9 cellular contexts compared by ENCODE assay signal in genomic region chr2:96806468-96807126, GRCh38. TPM values are rescaled to one million over a fixed set of nuclear protein-coding genes. Genes with fewer than 3 reads are reported as not detected.
DNase-seq lines count a peak whose midpoint lies in the region; TF ChIP-seq lines count a peak whose summit lies in the region.
"Had no signal": no experiment of that assay in that cellular context is flagged by ENCODE, and none has a peak within 500 bp of the region (broad histone marks: within the 10 kb centered on the region; RNA-seq: fewer than 3 reads in every experiment).

No MANE protein-coding gene starts in this region.

- 89% methylated on average over 23 of the region's 23 CpGs for WGBS in thymus

- H3K4me3 ChIP-seq in OCI-LY7 (ENCODE audit: low read depth, low read length, poor library complexity, severe bottlenecking) (peak overlapping the region; percentile 1), thymus (ENCODE audit: low read length) (no peak overlapping the region)

- H3K36me3 ChIP-seq in OCI-LY7 (ENCODE audit: insufficient read depth, low read length): peaks cover 5% of the 10 kb centered on the region; the same call in 1 of the 2 replicates
- no peaks in the 10 kb centered on the region for H3K36me3 ChIP-seq in thymus (ENCODE audit: control insufficient read depth, insufficient read depth)

- H3K4me1 ChIP-seq in OCI-LY7 (ENCODE audit: insufficient read depth, low read length, poor library complexity, severe bottlenecking): peaks cover 22% of the 10 kb centered on the region
- H3K4me1 ChIP-seq in thymus (ENCODE audit: control insufficient read depth, insufficient read depth, low read length): peaks cover 32% of the 10 kb centered on the region

- H3K4me1 Mint-ChIP-seq in activated naive CD8-positive, alpha-beta T cell (ENCODE audit: low read depth): peaks cover 10% of the 10 kb centered on the region
- H3K4me1 Mint-ChIP-seq in activated naive CD8-positive, alpha-beta T cell treated with anti-CD3 and anti-CD28 coated beads for 36 hours: peaks cover 6% of the 10 kb centered on the region

- no peaks in the 10 kb centered on the region for H3K9me3 ChIP-seq in OCI-LY7 (ENCODE audit: low read length)
- H3K9me3 ChIP-seq in thymus (ENCODE audit: control insufficient read depth): no peaks in the 10 kb centered on the region

- CTCF ChIA-PET in OCI-LY7 (lab: Charles Lee; ENCODE audit: unreplicated experiment): interaction anchor here (1.1 kb wide), 1 partner anchor 9 kb away, joined by 4 read pairs; the partner anchor contains the start of gene CNNM3

- no peaks in the 10 kb centered on the region for H3K36me3 Mint-ChIP-seq in activated naive CD8-positive, alpha-beta T cell
- peaks cover 1% of the 10 kb centered on the region for H3K36me3 Mint-ChIP-seq in activated naive CD8-positive, alpha-beta T cell treated with anti-CD3 and anti-CD28 coated beads for 36 hours

- peak overlapping the region; percentile 70 for H2AFZ ChIP-seq in OCI-LY7 (ENCODE audit: low read length)

- intact Hi-C loops in OCI-LY7 (cut with micrococcal nuclease; ENCODE audit: unreplicated experiment): no loop called here
- intact Hi-C loops in head of caudate nucleus (cut with DNase I): no loop called here

- no peak for TF ChIP-seq CTCF in OCI-LY7 (conservative IDR thresholded peaks at IDR 0.05; ENCODE audit: low read length)

- no TSS peak for BruUV-seq in OCI-LY7 (replicated peaks; lab: Mats Ljungman, UMichigan)

- peak overlapping the region; percentile 35 for H3K27ac Mint-ChIP-seq in activated naive CD8-positive, alpha-beta T cell
- no peak overlapping the region for H3K27ac Mint-ChIP-seq in activated naive CD8-positive, alpha-beta T cell treated with anti-CD3 and anti-CD28 coated beads for 36 hours

- no peaks in the 10 kb centered on the region for H3K27me3 Mint-ChIP-seq in activated naive CD8-positive, alpha-beta T cell
- H3K27me3 Mint-ChIP-seq in activated naive CD8-positive, alpha-beta T cell treated with anti-CD3 and anti-CD28 coated beads for 36 hours: no peaks in the 10 kb centered on the region

- H4K20me1 ChIP-seq in OCI-LY7 (ENCODE audit: insufficient read depth, low read length): no peaks in the 10 kb centered on the region

- H3K79me2 ChIP-seq in OCI-LY7 (ENCODE audit: insufficient read depth, low read depth, low read length): no peaks in the 10 kb centered on the region

- POLR2A ChIA-PET in OCI-LY7 (lab: Charles Lee): interaction anchor here (0.6 to 0.7 kb wide), 2 partner anchors 174 to 1405 kb away, joined by 3 read pairs; no protein-coding TSS in a partner anchor

- H3K4me3 Mint-ChIP-seq in activated naive CD8-positive, alpha-beta T cell: peak overlapping the region; percentile 35
- no peak overlapping the region for H3K4me3 Mint-ChIP-seq in activated naive CD8-positive, alpha-beta T cell treated with anti-CD3 and anti-CD28 coated beads for 36 hours

- H3K4me2 ChIP-seq in OCI-LY7 (ENCODE audit: low read length): peak overlapping the region; percentile 51

- H3K27me3 ChIP-seq in thymus (ENCODE audit: control insufficient read depth, insufficient read depth): no peaks in the 10 kb centered on the region

- in situ Hi-C loops in G401 (cut with HindIII; ENCODE audit: low sequenced_read_pairs): no loop called here

- DNase-seq in activated naive CD8-positive, alpha-beta T cell treated with anti-CD3 and anti-CD28 coated beads for 36 hours: no peak
- DNase-seq in OCI-LY7 (ENCODE audit: low spot score): peak; percentile 40
- DNase-seq in central memory CD4-positive, alpha-beta T cell: peak; percentile 77
- no peak for DNase-seq in head of caudate nucleus
- no peak for DNase-seq in G401 (ENCODE audit: low spot score)
- DNase-seq in retina: no peak
- DNase-seq: NCI-H1436 treated with DMSO at 0.1 percent for 48 hours had no signal

- no peaks in the 10 kb centered on the region for H3K9me2 ChIP-seq in OCI-LY7 (ENCODE audit: insufficient read depth, low read length)

- no peaks in the 10 kb centered on the region for H3K9me3 Mint-ChIP-seq in activated naive CD8-positive, alpha-beta T cell (ENCODE audit: low read depth)
- no peaks in the 10 kb centered on the region for H3K9me3 Mint-ChIP-seq in activated naive CD8-positive, alpha-beta T cell treated with anti-CD3 and anti-CD28 coated beads for 36 hours

- H3K27ac ChIP-seq in OCI-LY7 (ENCODE audit: low read depth, low read length, poor library complexity, severe bottlenecking) (peak overlapping the region; percentile 40), thymus (ENCODE audit: low read depth) (peak overlapping the region; percentile 66)

RNA-seq across cellular contexts. Expression of gene CNNM3, which starts 9.5 kb away (rescaled TPM):
- 10 to 100 TPM; 15.5 to 17.2 TPM for total RNA-seq in activated naive CD8-positive, alpha-beta T cell treated with anti-CD3 and anti-CD28 coated beads for 36 hours
- 9.1 and 13.5 TPM in 2 replicates for total RNA-seq in OCI-LY7 (2014; rRNA removed; shearing (Covaris generic))
- 18.2 and 18.6 TPM in 2 replicates for total RNA-seq in OCI-LY7 (2022)
- 7.3 TPM for polyA plus RNA-seq in thymus
- total RNA-seq in G401 (2014; rRNA removed; shearing (Covaris generic)): 15.9 and 16.6 TPM in 2 replicates

RNA-seq across cellular contexts. Expression of gene ANKRD23, which starts 37.2 kb away (rescaled TPM):
- total RNA-seq in activated naive CD8-positive, alpha-beta T cell treated with anti-CD3 and anti-CD28 coated beads for 36 hours: 1 to 10 TPM; 2.7 to 3.2 TPM
- total RNA-seq in OCI-LY7 (2014; rRNA removed; shearing (Covaris generic)): 6.4 and 6.5 TPM in 2 replicates
- 6.7 and 6.9 TPM in 2 replicates for total RNA-seq in OCI-LY7 (2022)
- 7.5 TPM for polyA plus RNA-seq in thymus
- 2.2 and 3.5 TPM in 2 replicates for total RNA-seq in G401 (2014; rRNA removed; shearing (Covaris generic))

RNA-seq across cellular contexts. Expression of gene CNNM4, which starts 45.9 kb away (rescaled TPM):
- total RNA-seq in activated naive CD8-positive, alpha-beta T cell treated with anti-CD3 and anti-CD28 coated beads for 36 hours: 1 to 10 TPM; 5.9 to 6.2 TPM
- total RNA-seq in OCI-LY7 (2014; rRNA removed; shearing (Covaris generic)): 5.1 and 5.4 TPM in 2 replicates
- 5.9 and 6.4 TPM in 2 replicates for total RNA-seq in OCI-LY7 (2022)
- polyA plus RNA-seq in thymus: 3.1 TPM
- total RNA-seq in G401 (2014; rRNA removed; shearing (Covaris generic)): 6.2 and 7.6 TPM in 2 replicates

RNA-seq across cellular contexts. Expression of gene ANKRD39, which starts 51.2 kb away (rescaled TPM):
- 10 to 100 TPM; 22.7 to 25.2 TPM for total RNA-seq in activated naive CD8-positive, alpha-beta T cell treated with anti-CD3 and anti-CD28 coated beads for 36 hours
- 16.0 and 24.1 TPM in 2 replicates for total RNA-seq in OCI-LY7 (2014; rRNA removed; shearing (Covaris generic))
- 20.7 and 22.2 TPM in 2 replicates for total RNA-seq in OCI-LY7 (2022)
- 10.0 TPM for polyA plus RNA-seq in thymus
- total RNA-seq in G401 (2014; rRNA removed; shearing (Covaris generic)): 28.4 and 45.2 TPM in 2 replicates

Comparison
In these comparisons a context has a peak if more than half of its experiments do, and no peak if none do; other contexts are left out.
1. DNase-seq: peak in OCI-LY7 (single experiment) and central memory CD4-positive, alpha-beta T cell (single experiment); none in activated naive CD8-positive, alpha-beta T cell treated with anti-CD3 and anti-CD28 coated beads for 36 hours (single experiment), head of caudate nucleus (0 of 42), G401 (single experiment) and retina (single experiment).